In the genomic region with DNA sequence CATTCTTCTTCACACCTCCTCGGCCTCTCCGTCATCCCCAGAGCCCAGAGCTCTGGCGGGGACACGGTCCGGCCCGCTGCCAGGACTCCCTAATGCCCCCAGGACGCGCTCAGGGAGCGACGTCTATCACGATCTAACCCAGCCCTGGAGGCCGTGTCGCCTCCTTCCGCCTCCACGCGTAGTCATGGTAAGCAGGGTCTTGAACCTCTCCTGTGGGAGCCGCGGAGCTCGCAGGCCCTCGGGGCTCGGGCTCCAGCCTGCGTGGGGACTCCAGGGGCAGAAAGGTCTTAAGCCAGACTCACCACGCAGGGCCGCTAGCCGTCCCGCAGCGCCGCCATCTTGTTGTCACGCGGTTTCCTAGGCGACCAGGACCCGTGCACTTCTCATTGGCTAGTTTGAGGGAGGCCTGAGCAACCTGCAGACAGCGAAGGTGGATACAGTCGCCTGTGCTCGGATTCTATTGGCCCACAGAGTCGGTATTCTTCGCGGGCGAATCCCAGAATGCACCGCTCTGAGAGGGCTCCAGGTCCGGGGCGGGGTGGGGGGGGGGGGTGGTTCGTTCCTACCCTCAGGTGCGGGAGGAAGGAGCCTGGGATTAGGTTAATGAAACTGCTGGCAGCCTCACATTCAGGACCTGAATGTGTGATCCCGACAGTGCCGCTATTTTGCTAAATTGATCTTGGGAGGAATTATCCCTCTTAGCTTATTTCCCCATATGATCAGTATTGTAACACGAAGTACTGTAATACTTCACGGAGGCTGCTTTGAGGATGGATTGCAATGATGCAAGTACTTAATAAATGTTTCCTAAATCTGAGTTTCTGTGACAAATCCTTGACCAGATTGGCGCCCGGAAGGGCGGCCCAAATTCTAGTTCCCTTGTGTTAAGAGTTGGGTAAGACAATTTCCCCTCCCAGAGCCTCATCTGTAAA, we compare ENCODE assay signal across 1 cellular context.
TF ChIP-seq lines count a peak whose summit lies in the region.

A gene with protein sequence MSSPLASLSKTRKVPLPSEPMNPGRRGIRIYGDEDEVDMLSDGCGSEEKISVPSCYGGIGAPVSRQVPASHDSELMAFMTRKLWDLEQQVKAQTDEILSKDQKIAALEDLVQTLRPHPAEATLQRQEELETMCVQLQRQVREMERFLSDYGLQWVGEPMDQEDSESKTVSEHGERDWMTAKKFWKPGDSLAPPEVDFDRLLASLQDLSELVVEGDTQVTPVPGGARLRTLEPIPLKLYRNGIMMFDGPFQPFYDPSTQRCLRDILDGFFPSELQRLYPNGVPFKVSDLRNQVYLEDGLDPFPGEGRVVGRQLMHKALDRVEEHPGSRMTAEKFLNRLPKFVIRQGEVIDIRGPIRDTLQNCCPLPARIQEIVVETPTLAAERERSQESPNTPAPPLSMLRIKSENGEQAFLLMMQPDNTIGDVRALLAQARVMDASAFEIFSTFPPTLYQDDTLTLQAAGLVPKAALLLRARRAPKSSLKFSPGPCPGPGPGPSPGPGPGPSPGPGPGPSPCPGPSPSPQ (minus strand): TSS at position 347 of the 932 bp plus-strand sequence. CDS start 3,753 bp downstream, outside the sequence.

TF ChIP-seq in K562, 482 proteins besides CTCF, POLR2A, EP300 and RAD21 (continued from another document and continues in another):
- TF ChIP-seq, protein P1, sequence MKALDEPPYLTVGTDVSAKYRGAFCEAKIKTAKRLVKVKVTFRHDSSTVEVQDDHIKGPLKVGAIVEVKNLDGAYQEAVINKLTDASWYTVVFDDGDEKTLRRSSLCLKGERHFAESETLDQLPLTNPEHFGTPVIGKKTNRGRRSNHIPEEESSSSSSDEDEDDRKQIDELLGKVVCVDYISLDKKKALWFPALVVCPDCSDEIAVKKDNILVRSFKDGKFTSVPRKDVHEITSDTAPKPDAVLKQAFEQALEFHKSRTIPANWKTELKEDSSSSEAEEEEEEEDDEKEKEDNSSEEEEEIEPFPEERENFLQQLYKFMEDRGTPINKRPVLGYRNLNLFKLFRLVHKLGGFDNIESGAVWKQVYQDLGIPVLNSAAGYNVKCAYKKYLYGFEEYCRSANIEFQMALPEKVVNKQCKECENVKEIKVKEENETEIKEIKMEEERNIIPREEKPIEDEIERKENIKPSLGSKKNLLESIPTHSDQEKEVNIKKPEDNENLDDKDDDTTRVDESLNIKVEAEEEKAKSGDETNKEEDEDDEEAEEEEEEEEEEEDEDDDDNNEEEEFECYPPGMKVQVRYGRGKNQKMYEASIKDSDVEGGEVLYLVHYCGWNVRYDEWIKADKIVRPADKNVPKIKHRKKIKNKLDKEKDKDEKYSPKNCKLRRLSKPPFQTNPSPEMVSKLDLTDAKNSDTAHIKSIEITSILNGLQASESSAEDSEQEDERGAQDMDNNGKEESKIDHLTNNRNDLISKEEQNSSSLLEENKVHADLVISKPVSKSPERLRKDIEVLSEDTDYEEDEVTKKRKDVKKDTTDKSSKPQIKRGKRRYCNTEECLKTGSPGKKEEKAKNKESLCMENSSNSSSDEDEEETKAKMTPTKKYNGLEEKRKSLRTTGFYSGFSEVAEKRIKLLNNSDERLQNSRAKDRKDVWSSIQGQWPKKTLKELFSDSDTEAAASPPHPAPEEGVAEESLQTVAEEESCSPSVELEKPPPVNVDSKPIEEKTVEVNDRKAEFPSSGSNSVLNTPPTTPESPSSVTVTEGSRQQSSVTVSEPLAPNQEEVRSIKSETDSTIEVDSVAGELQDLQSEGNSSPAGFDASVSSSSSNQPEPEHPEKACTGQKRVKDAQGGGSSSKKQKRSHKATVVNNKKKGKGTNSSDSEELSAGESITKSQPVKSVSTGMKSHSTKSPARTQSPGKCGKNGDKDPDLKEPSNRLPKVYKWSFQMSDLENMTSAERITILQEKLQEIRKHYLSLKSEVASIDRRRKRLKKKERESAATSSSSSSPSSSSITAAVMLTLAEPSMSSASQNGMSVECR (CRISPR knock-in tag; IDR thresholded peaks at IDR 0.05), result peak; percentile 99
- peak; percentile 62 for TF ChIP-seq RB1 (IDR thresholded peaks at IDR 0.05; ENCODE audit: low read depth)
- no peak for TF ChIP-seq SNRNP70 (optimal IDR thresholded peaks at IDR 0.05; ENCODE audit: low read depth, low read length)
- no peak for TF ChIP-seq KDM2B (CRISPR knock-in tag; IDR thresholded peaks at IDR 0.05)
- TF ChIP-seq MYC (IDR thresholded peaks at IDR 0.05; ENCODE audit: low read depth, low read length), result peak; percentile 68
- no peak for TF ChIP-seq MYC (CRISPR knock-in tag; IDR thresholded peaks at IDR 0.05; ENCODE audit: borderline replicate concordance, low read depth)
- TF ChIP-seq CEBPB (tag; IDR thresholded peaks at IDR 0.05), result peak; percentile 73
- peak; percentile 73 for TF ChIP-seq HCFC1 (IDR thresholded peaks at IDR 0.05; ENCODE audit: low read depth, low read length)
- TF ChIP-seq NONO (IDR thresholded peaks at IDR 0.05; ENCODE audit: low read depth in 2 of 2, low read length in 1 of 2), result no peak
- TF ChIP-seq, protein P2, sequence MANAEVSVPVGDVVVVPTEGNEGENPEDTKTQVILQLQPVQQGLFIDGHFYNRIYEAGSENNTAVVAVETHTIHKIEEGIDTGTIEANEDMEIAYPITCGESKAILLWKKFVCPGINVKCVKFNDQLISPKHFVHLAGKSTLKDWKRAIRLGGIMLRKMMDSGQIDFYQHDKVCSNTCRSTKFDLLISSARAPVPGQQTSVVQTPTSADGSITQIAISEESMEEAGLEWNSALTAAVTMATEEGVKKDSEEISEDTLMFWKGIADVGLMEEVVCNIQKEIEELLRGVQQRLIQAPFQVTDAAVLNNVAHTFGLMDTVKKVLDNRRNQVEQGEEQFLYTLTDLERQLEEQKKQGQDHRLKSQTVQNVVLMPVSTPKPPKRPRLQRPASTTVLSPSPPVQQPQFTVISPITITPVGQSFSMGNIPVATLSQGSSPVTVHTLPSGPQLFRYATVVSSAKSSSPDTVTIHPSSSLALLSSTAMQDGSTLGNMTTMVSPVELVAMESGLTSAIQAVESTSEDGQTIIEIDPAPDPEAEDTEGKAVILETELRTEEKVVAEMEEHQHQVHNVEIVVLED (CRISPR knock-in tag; IDR thresholded peaks at IDR 0.05), result peak; percentile 22; the same call in 1 of the 2 replicates
- peak; percentile 35; the same call in 1 of the 2 replicates for TF ChIP-seq NBN (IDR thresholded peaks at IDR 0.05; ENCODE audit: low read depth)
- TF ChIP-seq DNMT1 (IDR thresholded peaks at IDR 0.05), result no peak
- peak; percentile 34; the same call in 1 of the 2 replicates for TF ChIP-seq JUN (IDR thresholded peaks at IDR 0.05; ENCODE audit: borderline replicate concordance, low read depth, low read length)
- TF ChIP-seq JUN (CRISPR knock-in tag; IDR thresholded peaks at IDR 0.05; ENCODE audit: borderline replicate concordance), result no peak
- TF ChIP-seq TEAD2 (tag; IDR thresholded peaks at IDR 0.05), result no peak
- peak; percentile 97 for TF ChIP-seq FOXJ2 (tag; IDR thresholded peaks at IDR 0.05)
- TF ChIP-seq SMAD3 (CRISPR knock-in tag; conservative IDR thresholded peaks at IDR 0.05), result no peak
- TF ChIP-seq MBD2 (IDR thresholded peaks at IDR 0.05; ENCODE audit: borderline replicate concordance, low read depth), result peak; percentile 76
- TF ChIP-seq, protein P3, sequence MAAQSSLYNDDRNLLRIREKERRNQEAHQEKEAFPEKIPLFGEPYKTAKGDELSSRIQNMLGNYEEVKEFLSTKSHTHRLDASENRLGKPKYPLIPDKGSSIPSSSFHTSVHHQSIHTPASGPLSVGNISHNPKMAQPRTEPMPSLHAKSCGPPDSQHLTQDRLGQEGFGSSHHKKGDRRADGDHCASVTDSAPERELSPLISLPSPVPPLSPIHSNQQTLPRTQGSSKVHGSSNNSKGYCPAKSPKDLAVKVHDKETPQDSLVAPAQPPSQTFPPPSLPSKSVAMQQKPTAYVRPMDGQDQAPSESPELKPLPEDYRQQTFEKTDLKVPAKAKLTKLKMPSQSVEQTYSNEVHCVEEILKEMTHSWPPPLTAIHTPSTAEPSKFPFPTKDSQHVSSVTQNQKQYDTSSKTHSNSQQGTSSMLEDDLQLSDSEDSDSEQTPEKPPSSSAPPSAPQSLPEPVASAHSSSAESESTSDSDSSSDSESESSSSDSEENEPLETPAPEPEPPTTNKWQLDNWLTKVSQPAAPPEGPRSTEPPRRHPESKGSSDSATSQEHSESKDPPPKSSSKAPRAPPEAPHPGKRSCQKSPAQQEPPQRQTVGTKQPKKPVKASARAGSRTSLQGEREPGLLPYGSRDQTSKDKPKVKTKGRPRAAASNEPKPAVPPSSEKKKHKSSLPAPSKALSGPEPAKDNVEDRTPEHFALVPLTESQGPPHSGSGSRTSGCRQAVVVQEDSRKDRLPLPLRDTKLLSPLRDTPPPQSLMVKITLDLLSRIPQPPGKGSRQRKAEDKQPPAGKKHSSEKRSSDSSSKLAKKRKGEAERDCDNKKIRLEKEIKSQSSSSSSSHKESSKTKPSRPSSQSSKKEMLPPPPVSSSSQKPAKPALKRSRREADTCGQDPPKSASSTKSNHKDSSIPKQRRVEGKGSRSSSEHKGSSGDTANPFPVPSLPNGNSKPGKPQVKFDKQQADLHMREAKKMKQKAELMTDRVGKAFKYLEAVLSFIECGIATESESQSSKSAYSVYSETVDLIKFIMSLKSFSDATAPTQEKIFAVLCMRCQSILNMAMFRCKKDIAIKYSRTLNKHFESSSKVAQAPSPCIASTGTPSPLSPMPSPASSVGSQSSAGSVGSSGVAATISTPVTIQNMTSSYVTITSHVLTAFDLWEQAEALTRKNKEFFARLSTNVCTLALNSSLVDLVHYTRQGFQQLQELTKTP (IDR thresholded peaks at IDR 0.05; ENCODE audit: low read depth in 1 of 2, partially characterized antibody in 2 of 2), result peak in 1 of 2 experiments; percentile 34
- TF ChIP-seq MEIS2 (IDR thresholded peaks at IDR 0.05; ENCODE audit: partially characterized antibody), result peak; percentile 45
- TF ChIP-seq YY1 (IDR thresholded peaks at IDR 0.05; ENCODE audit: borderline replicate concordance in 1 of 3, control insufficient read depth in 1 of 3, extremely low read depth in 1 of 3, insufficient read depth in 3 of 3, insufficient read length in 1 of 3, insufficient replicate concordance in 2 of 3, low read depth in 1 of 3, low read length in 2 of 3), result peak; percentile 95 to 100 (median 98)
- no peak for TF ChIP-seq ZNF316 (IDR thresholded peaks at IDR 0.05)
- peak; percentile 30 to 48; a peak in 2 of 4 replicates for TF ChIP-seq MAZ (CRISPR knock-in tag; conservative IDR thresholded peaks at IDR 0.05 in 1 of 2, IDR thresholded peaks at IDR 0.05 in 1 of 2)
- TF ChIP-seq NFXL1 (CRISPR knock-in tag; IDR thresholded peaks at IDR 0.05), result no peak
- TF ChIP-seq, protein P4, sequence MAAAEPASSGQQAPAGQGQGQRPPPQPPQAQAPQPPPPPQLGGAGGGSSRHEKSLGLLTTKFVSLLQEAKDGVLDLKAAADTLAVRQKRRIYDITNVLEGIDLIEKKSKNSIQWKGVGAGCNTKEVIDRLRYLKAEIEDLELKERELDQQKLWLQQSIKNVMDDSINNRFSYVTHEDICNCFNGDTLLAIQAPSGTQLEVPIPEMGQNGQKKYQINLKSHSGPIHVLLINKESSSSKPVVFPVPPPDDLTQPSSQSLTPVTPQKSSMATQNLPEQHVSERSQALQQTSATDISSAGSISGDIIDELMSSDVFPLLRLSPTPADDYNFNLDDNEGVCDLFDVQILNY (CRISPR knock-in tag; IDR thresholded peaks at IDR 0.05), result no peak; the same call in 1 of the 2 replicates
- TF ChIP-seq CREB1 (IDR thresholded peaks at IDR 0.05), result peak; percentile 60; the same call in 1 of the 2 replicates
- peak; percentile 76 for TF ChIP-seq CREB1 (CRISPR knock-in tag; IDR thresholded peaks at IDR 0.05)
- TF ChIP-seq KLF6 (CRISPR knock-in tag; IDR thresholded peaks at IDR 0.05; ENCODE audit: borderline replicate concordance), result no peak
- no peak for TF ChIP-seq ZNF707 (CRISPR knock-in tag; conservative IDR thresholded peaks at IDR 0.05)
- TF ChIP-seq, protein P5, sequence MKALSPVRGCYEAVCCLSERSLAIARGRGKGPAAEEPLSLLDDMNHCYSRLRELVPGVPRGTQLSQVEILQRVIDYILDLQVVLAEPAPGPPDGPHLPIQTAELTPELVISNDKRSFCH (CRISPR knock-in tag; IDR thresholded peaks at IDR 0.05), result no peak
- TF ChIP-seq, protein P5 (tag; IDR thresholded peaks at IDR 0.05), result peak; percentile 72; the same call in 1 of the 2 replicates
- no peak for TF ChIP-seq MED1 (CRISPR knock-in tag; IDR thresholded peaks at IDR 0.05; ENCODE audit: borderline replicate concordance)
- TF ChIP-seq MCM2 (IDR thresholded peaks at IDR 0.05; ENCODE audit: low read depth), result no peak
- peak in 1 of 2 experiments; percentile 86; a peak in 2 of 4 replicates for TF ChIP-seq CSDE1 (IDR thresholded peaks at IDR 0.05)
- peak; percentile 65; the same call in 1 of the 2 replicates for TF ChIP-seq DIDO1 (tag; IDR thresholded peaks at IDR 0.05; ENCODE audit: low read depth)
- peak; percentile 76; the same call in 1 of the 2 replicates for TF ChIP-seq CTBP1 (IDR thresholded peaks at IDR 0.05; ENCODE audit: borderline replicate concordance)
- TF ChIP-seq, protein P6, sequence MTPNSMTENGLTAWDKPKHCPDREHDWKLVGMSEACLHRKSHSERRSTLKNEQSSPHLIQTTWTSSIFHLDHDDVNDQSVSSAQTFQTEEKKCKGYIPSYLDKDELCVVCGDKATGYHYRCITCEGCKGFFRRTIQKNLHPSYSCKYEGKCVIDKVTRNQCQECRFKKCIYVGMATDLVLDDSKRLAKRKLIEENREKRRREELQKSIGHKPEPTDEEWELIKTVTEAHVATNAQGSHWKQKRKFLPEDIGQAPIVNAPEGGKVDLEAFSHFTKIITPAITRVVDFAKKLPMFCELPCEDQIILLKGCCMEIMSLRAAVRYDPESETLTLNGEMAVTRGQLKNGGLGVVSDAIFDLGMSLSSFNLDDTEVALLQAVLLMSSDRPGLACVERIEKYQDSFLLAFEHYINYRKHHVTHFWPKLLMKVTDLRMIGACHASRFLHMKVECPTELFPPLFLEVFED (CRISPR knock-in tag; conservative IDR thresholded peaks at IDR 0.05), result no peak
- peak; percentile 83 for TF ChIP-seq C11orf30 (IDR thresholded peaks at IDR 0.05; ENCODE audit: low read depth)
- peak; percentile 98 for TF ChIP-seq RFX1 (IDR thresholded peaks at IDR 0.05)
- TF ChIP-seq, protein P7, sequence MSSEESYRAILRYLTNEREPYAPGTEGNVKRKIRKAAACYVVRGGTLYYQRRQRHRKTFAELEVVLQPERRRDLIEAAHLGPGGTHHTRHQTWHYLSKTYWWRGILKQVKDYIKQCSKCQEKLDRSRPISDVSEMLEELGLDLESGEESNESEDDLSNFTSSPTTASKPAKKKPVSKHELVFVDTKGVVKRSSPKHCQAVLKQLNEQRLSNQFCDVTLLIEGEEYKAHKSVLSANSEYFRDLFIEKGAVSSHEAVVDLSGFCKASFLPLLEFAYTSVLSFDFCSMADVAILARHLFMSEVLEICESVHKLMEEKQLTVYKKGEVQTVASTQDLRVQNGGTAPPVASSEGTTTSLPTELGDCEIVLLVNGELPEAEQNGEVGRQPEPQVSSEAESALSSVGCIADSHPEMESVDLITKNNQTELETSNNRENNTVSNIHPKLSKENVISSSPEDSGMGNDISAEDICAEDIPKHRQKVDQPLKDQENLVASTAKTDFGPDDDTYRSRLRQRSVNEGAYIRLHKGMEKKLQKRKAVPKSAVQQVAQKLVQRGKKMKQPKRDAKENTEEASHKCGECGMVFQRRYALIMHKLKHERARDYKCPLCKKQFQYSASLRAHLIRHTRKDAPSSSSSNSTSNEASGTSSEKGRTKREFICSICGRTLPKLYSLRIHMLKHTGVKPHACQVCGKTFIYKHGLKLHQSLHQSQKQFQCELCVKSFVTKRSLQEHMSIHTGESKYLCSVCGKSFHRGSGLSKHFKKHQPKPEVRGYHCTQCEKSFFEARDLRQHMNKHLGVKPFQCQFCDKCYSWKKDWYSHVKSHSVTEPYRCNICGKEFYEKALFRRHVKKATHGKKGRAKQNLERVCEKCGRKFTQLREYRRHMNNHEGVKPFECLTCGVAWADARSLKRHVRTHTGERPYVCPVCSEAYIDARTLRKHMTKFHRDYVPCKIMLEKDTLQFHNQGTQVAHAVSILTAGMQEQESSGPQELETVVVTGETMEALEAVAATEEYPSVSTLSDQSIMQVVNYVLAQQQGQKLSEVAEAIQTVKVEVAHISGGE (CRISPR knock-in tag; IDR thresholded peaks at IDR 0.05), result no peak
